In genomic region chr14:89911018-89911919, GRCh38 we compare ENCODE assay signal across 9 cellular contexts. TPM values are rescaled to one million over a fixed set of nuclear protein-coding genes. Genes with fewer than 3 reads are reported as not detected.
DNase-seq lines count a peak whose midpoint lies in the region; ATAC-seq, FAIRE-seq and TF ChIP-seq lines count a peak whose summit lies in the region.
"Had no signal": no experiment of that assay in that cellular context is flagged by ENCODE, and none has a peak within 500 bp of the region (broad histone marks: within the 10 kb centered on the region; RNA-seq: fewer than 3 reads in every experiment).

No MANE protein-coding gene starts in this region.

- DNase-seq in NCI-H1694 (lab: John Stamatoyannopoulos, UW), result peak; percentile 19
- no peak for DNase-seq in NCI-H1694 treated with DMSO at 0.1 percent for 48 hours (lab: John Stamatoyannopoulos, UW)
- DNase-seq in GM12878 (ENCODE audit: low read depth, low spot score), result no peak
- peak; percentile 59 for DNase-seq in left kidney (ENCODE audit: low read depth, low spot score)
- no peak for DNase-seq in thoracic aorta (ENCODE audit: low spot score)
- no peak for DNase-seq in GF-D8 (lab: John Stamatoyannopoulos, UW)
- DNase-seq: AML-193 had no signal

- no peak overlapping the region for H3K4me2 ChIP-seq in GM12878 (ENCODE audit: control insufficient read depth, insufficient read depth)

- intact Hi-C loops in GM12878 (cut with micrococcal nuclease; ENCODE audit: unreplicated experiment), result no loop called here

- TF ChIP-seq POLR2A in GM12878 (IDR thresholded peaks at IDR 0.05; ENCODE audit: low read depth, low read length), result no peak

- H3K79me2 ChIP-seq in GM12878 (ENCODE audit: control insufficient read depth, insufficient read depth, low read length), result no peaks in the 10 kb centered on the region

- TF ChIP-seq RAD21 in GM12878 (IDR thresholded peaks at IDR 0.05; ENCODE audit: insufficient read depth, low read depth, low read length), result no peak

- in situ Hi-C loops in GM12878 (cut with MboI), result loop anchor here (5.0 kb wide), 1 partner anchor 869 kb away; no protein-coding TSS in a partner anchor

- WGBS in GM12878 (ENCODE audit: insufficient coverage, insufficient replicate concordance, low lambda C conversion rate, missing lambda C conversion rate), result 63% methylated on average over 11 of the region's 11 CpGs

- H3K27me3 ChIP-seq in GM12878 (replicated peaks in 1 of 2; ENCODE audit: control insufficient read depth in 2 of 2, insufficient read depth in 2 of 2, low read length in 1 of 2) (no peaks in the 10 kb centered on the region), thoracic aorta (replicated peaks; ENCODE audit: insufficient read depth) (no peaks in the 10 kb centered on the region)

- CTCF ChIA-PET in GM12878 (lab: Yijun Ruan, JAX), result interaction anchor here (0.9 to 1.4 kb wide), 4 partner anchors 12 to 733 kb away, joined by 3 read pairs; no protein-coding TSS in a partner anchor

- no peak for TF ChIP-seq EP300 in GM12878 (IDR thresholded peaks at IDR 0.05; ENCODE audit: borderline replicate concordance in 1 of 2, control insufficient read depth in 1 of 2, low read depth in 2 of 2, low read length in 2 of 2)

- H3K9me3 ChIP-seq in GM12878 (replicated peaks; ENCODE audit: control insufficient read depth, insufficient read depth, low read length) (no peaks in the 10 kb centered on the region), thoracic aorta (no peaks in the 10 kb centered on the region)

- FAIRE-seq in GM12878 (lab: Jason Lieb, UNC), result no peak

- TF ChIP-seq CTCF in GM12878 (IDR thresholded peaks at IDR 0.05 in 2 of 3, conservative IDR thresholded peaks at IDR 0.05 in 1 of 3; ENCODE audit: control insufficient read depth in 2 of 3, extremely low read depth in 1 of 3, insufficient read depth in 1 of 3, low read depth in 3 of 3, low read length in 3 of 3) (no peak), thoracic aorta (IDR thresholded peaks at IDR 0.05) (no peak)

- SMC1A ChIA-PET in GM12878 (lab: Charles Lee; ENCODE audit: uncharacterized antibody, unreplicated experiment), result interaction anchor here (0.8 to 1.0 kb wide), 2 partner anchors 325 to 735 kb away, joined by 3 read pairs; no protein-coding TSS in a partner anchor

- BruUV-seq in GM12878 (replicated peaks; lab: Mats Ljungman, UMichigan), result no TSS peak

- H3K36me3 ChIP-seq in GM12878 (ENCODE audit: control insufficient read depth in 2 of 2, insufficient read depth in 2 of 2, low read length in 1 of 2) (no peaks in the 10 kb centered on the region), thoracic aorta (no peaks in the 10 kb centered on the region)

- H3K4me1 ChIP-seq in GM12878 (ENCODE audit: control insufficient read depth, insufficient read depth, low read length), result no peaks in the 10 kb centered on the region
- peaks cover 5 to 30% of the 10 kb centered on the region in 2 donors for H3K4me1 ChIP-seq in thoracic aorta (ENCODE audit: control insufficient read depth in 1 of 2, low read depth in 2 of 2)

- ATAC-seq in GM12878 (peak; percentile 71), thoracic aorta (ENCODE audit: insufficient number of reproducible peaks, low FRiP score, low read depth) (no peak), GM19463 (IDR thresholded peaks at IDR 0.05; ENCODE audit: unreplicated experiment) (no peak), HG02885 (IDR thresholded peaks at IDR 0.05; ENCODE audit: poor library complexity, unreplicated experiment) (no peak)

- H2AFZ ChIP-seq in GM12878 (ENCODE audit: control insufficient read depth, low read depth, low read length), result no peak overlapping the region

- no peak overlapping the region for H3K27ac ChIP-seq in GM12878 (ENCODE audit: control insufficient read depth, insufficient read depth)
- peak overlapping the region; percentile 33 to 49 for H3K27ac ChIP-seq in thoracic aorta

- no peak overlapping the region for H3K9ac ChIP-seq in GM12878 (ENCODE audit: control insufficient read depth, insufficient read depth, low read length)

- no peaks in the 10 kb centered on the region for H4K20me1 ChIP-seq in GM12878 (ENCODE audit: control insufficient read depth, insufficient read depth)

- H3K4me3 ChIP-seq in GM12878 (no peak overlapping the region), thoracic aorta (peak overlapping the region; percentile 34)

- RAD21 ChIA-PET in GM12878 (lab: Charles Lee; ENCODE audit: unreplicated experiment), result interaction anchor here (0.8 kb wide), 1 partner anchor 142 kb away, joined by 3 read pairs; no protein-coding TSS in a partner anchor

- POLR2A ChIA-PET in GM12878 (lab: Charles Lee), result no interaction called here

TF ChIP-seq in GM12878, 131 proteins besides CTCF, POLR2A, EP300 and RAD21:
- peak in 1 of 2 experiments; percentile 73; a peak in 2 of 4 replicates for TF ChIP-seq BHLHE40 (IDR thresholded peaks at IDR 0.05; ENCODE audit: borderline replicate concordance in 1 of 2, low read depth in 2 of 2, low read length in 1 of 2)
- TF ChIP-seq CHD2 (IDR thresholded peaks at IDR 0.05; ENCODE audit: borderline replicate concordance, low read depth, low read length), result no peak

RNA-seq across cellular contexts. Expression of gene EFCAB11, which starts 43.3 kb away (rescaled TPM):
- 48.0 and 50.5 TPM in 2 replicates for total RNA-seq in GM12878 (2013; cell fraction: nucleolus; rRNA removed)
- total RNA-seq in GM12878 (2014; rRNA removed), result 8.6 and 11.3 TPM in 2 replicates
- total RNA-seq in GM12878 (2014; rRNA removed; fragmentation: Illumina TruSeq; extraction: Trizol), result 15.7 and 16.8 TPM in 2 replicates
- total RNA-seq in GM12878 (2021), result 10.3 and 11.5 TPM in 2 replicates
- polyA plus RNA-seq in GM12878 (2011; ENCODE audit: low read depth), result 10.5 TPM
- 20.4 and 31.2 TPM in 2 replicates for polyA plus RNA-seq in GM12878 (2011; rRNA removed)
- 6.2 and 6.7 TPM in 2 replicates for polyA plus RNA-seq in GM12878 (2011; cell fraction: cytosol; rRNA removed)
- polyA plus RNA-seq in GM12878 (2011; cell fraction: nucleus; rRNA removed), result 6.0 and 8.0 TPM in 2 replicates
- 12.3 and 13.0 TPM in 2 replicates for polyA plus RNA-seq in GM12878 (2012)
- polyA plus RNA-seq in GM12878 (2014; fragmentation: Illumina TruSeq; extraction: Trizol), result 14.8 and 18.2 TPM in 2 replicates
- 10 to 100 TPM; 35.8 to 37.4 TPM for polyA plus RNA-seq in GM12878 (2014; fragmentation: Nextera tagmentation; extraction: Ambion mirVana)
- 10.3 and 12.4 TPM in 2 replicates for polyA plus RNA-seq in GM12878 (2014; rRNA removed)
- polyA plus RNA-seq in GM12878 (2016; fragmentation: Nextera tagmentation; extraction: Ambion mirVana), result 10 to 100 TPM; 25.6 to 30.7 TPM
- polyA minus RNA-seq in GM12878 (2011; rRNA and poly(A)+ RNA removed), result 7.5 and 9.2 TPM in 2 replicates
- 1.9 and 6.3 TPM in 2 replicates for polyA minus RNA-seq in GM12878 (2011; cell fraction: cytosol; rRNA and poly(A)+ RNA removed)
- 6.9 and 10.1 TPM in 2 replicates for polyA minus RNA-seq in GM12878 (2011; cell fraction: nucleus; rRNA and poly(A)+ RNA removed)
- total RNA-seq in thoracic aorta, result 1 to 10 TPM; 3.1 to 8.9 TPM

RNA-seq across cellular contexts. Expression of gene TDP1, which starts 44.5 kb away (rescaled TPM):
- total RNA-seq in GM12878 (2013; cell fraction: nucleolus; rRNA removed), result 135 and 143 TPM in 2 replicates
- total RNA-seq in GM12878 (2014; rRNA removed) (54.4 and 58.3 TPM in 2 replicates), GM12878 (2014; rRNA removed; fragmentation: Illumina TruSeq; extraction: Trizol) (52.0 and 52.4 TPM in 2 replicates), GM12878 (2021) (55.1 and 56.1 TPM in 2 replicates), thoracic aorta (10 to 100 TPM; 11.2 to 21.4 TPM)
- polyA plus RNA-seq in GM12878 (2011; ENCODE audit: low read depth), result 23.7 TPM
- polyA plus RNA-seq in GM12878 (2011; rRNA removed) (58.4 and 63.1 TPM in 2 replicates), GM12878 (2014; fragmentation: Illumina TruSeq; extraction: Trizol) (53.8 and 61.3 TPM in 2 replicates), GM12878 (2014; fragmentation: Nextera tagmentation; extraction: Ambion mirVana) (10 to 100 TPM; 40.2 to 41.5 TPM), GM12878 (2014; rRNA removed) (35.5 and 40.4 TPM in 2 replicates), GM12878 (2016; fragmentation: Nextera tagmentation; extraction: Ambion mirVana) (10 to 100 TPM; 57.9 to 60.4 TPM)
- polyA plus RNA-seq in GM12878 (2011; cell fraction: cytosol; rRNA removed), result 54.8 and 59.0 TPM in 2 replicates
- polyA plus RNA-seq in GM12878 (2011; cell fraction: nucleus; rRNA removed), result 55.2 and 55.4 TPM in 2 replicates
- polyA plus RNA-seq in GM12878 (2012), result 24.3 and 32.2 TPM in 2 replicates
- polyA minus RNA-seq in GM12878 (2011; rRNA and poly(A)+ RNA removed), result 78.4 and 80.4 TPM in 2 replicates
- 19.9 and 21.1 TPM in 2 replicates for polyA minus RNA-seq in GM12878 (2011; cell fraction: cytosol; rRNA and poly(A)+ RNA removed)
- polyA minus RNA-seq in GM12878 (2011; cell fraction: nucleus; rRNA and poly(A)+ RNA removed), result 49.0 and 59.4 TPM in 2 replicates

Comparison
In these comparisons a context has a peak if more than half of its experiments do, and no peak if none do; other contexts are left out.
1. DNase-seq: peak in NCI-H1694 (single experiment) and left kidney (single experiment); none in NCI-H1694 treated with DMSO at 0.1 percent for 48 hours (single experiment), GM12878 (single experiment), thoracic aorta (single experiment) and GF-D8 (single experiment).